19 cellular contexts compared by ENCODE assay signal in the genomic region with DNA sequence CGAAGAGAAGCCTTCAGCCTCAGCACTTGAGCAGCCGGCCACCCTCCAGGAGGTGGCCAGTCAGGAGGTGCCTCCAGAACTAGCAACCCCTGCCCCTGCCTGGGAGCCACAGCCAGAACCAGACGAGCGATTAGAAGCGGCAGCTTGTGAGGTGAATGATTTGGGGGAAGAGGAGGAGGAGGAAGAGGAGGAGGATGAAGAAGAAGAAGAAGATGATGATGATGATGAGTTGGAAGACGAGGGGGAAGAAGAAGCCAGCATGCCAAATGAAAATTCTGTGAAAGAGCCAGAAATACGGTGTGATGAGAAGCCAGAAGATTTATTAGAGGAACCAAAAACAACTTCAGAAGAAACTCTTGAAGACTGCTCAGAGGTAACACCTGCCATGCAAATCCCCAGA.
"Had no signal": no experiment of that assay in that cellular context is flagged by ENCODE, and none has a peak within 500 bp of the region (broad histone marks: within the 10 kb centered on the region; RNA-seq: fewer than 3 reads in every experiment).

No MANE protein-coding gene starts in this region.

- H3K4me1 ChIP-seq: foreskin keratinocyte had no signal

- ATAC-seq: activated CD8-positive, alpha-beta T cell treated with anti-CD3 and anti-CD28 coated beads, Interleukin-2, amount 10 ng/mL, durations not matched to agents 7 days and 5 days; activated naive CD8-positive, alpha-beta T cell treated with anti-CD3 and anti-CD28 coated beads, Interleukin-2, amount 50 U/mL, for 24 hours; foreskin keratinocyte; left lobe of liver; lower lobe of right lung; naive thymus-derived CD8-positive, alpha-beta T cell had no signal

- H3K9me3 Mint-ChIP-seq: activated naive CD4-positive, alpha-beta T cell treated with anti-CD3 and anti-CD28 coated beads, Interleukin-2, amount 10 ng/mL, durations not matched to agents 7 days and 5 days; activated naive CD8-positive, alpha-beta T cell treated with anti-CD3 and anti-CD28 coated beads, Interleukin-2, amount 50 U/mL, for 24 hours; immature natural killer cell; naive thymus-derived CD8-positive, alpha-beta T cell; T-helper 2 cell treated with Interferon-gamma antibody and Interleukin-4, amounts not matched to agents 5 μg/mL and 100 μg/mL, for 36 hours had no signal

- H3K27me3 Mint-ChIP-seq: activated naive CD4-positive, alpha-beta T cell treated with anti-CD3 and anti-CD28 coated beads, Interleukin-2, amount 10 ng/mL, durations not matched to agents 7 days and 5 days; activated naive CD8-positive, alpha-beta T cell treated with anti-CD3 and anti-CD28 coated beads, Interleukin-2, amount 50 U/mL, for 24 hours; naive thymus-derived CD8-positive, alpha-beta T cell; progenitor cell of endocrine pancreas had no signal

- H3K27ac Mint-ChIP-seq: activated CD8-positive, alpha-beta T cell treated with anti-CD3 and anti-CD28 coated beads, Interleukin-2, amount 10 ng/mL, durations not matched to agents 7 days and 5 days; activated naive CD4-positive, alpha-beta T cell treated with anti-CD3 and anti-CD28 coated beads, Interleukin-2, amount 10 ng/mL, durations not matched to agents 7 days and 5 days; activated naive CD8-positive, alpha-beta T cell treated with anti-CD3 and anti-CD28 coated beads, Interleukin-2, amount 50 U/mL, for 24 hours; progenitor cell of endocrine pancreas; T-helper 2 cell treated with Interferon-gamma antibody and Interleukin-4, amounts not matched to agents 5 μg/mL and 100 μg/mL, for 36 hours had no signal

- H3K4me3 ChIP-seq: lower lobe of right lung, stomach, transverse colon had no signal

- H3K27me3 ChIP-seq: foreskin keratinocyte, stomach, transverse colon had no signal

- DNase-seq: activated CD4-positive, alpha-beta T cell treated with anti-CD3 and anti-CD28 coated beads, Interleukin-2, amount 50 U/mL, for 1 hour; activated CD4-positive, CD25-positive, alpha-beta regulatory T cell treated with anti-CD3 and anti-CD28 coated beads, Interleukin-2, amount 50 U/mL, for 72 hours; activated CD8-positive, alpha-beta T cell treated with anti-CD3 and anti-CD28 coated beads, Interleukin-2, amount 10 ng/mL, durations not matched to agents 7 days and 5 days; activated effector memory CD4-positive, alpha-beta T cell treated with Interleukin-2 at 50 U/mL for 16 hours; activated naive CD4-positive, alpha-beta T cell treated with anti-CD3 and anti-CD28 coated beads, Interleukin-2, amount 10 ng/mL, durations not matched to agents 7 days and 5 days; activated naive CD8-positive, alpha-beta T cell treated with anti-CD3 and anti-CD28 coated beads, Interleukin-2, amount 50 U/mL, for 24 hours; cortex of kidney; foreskin keratinocyte; immature natural killer cell; lower lobe of right lung; naive thymus-derived CD8-positive, alpha-beta T cell; retina; stimulated activated CD4-positive, alpha-beta T cell treated with anti-CD3 and anti-CD28 coated beads, Interleukin-2, amount 100 ng/mL, for 48 hours; stomach; transverse colon had no signal

- H3K4me3 Mint-ChIP-seq: activated CD8-positive, alpha-beta T cell treated with anti-CD3 and anti-CD28 coated beads, Interleukin-2, amount 10 ng/mL, durations not matched to agents 7 days and 5 days; activated naive CD4-positive, alpha-beta T cell treated with anti-CD3 and anti-CD28 coated beads, Interleukin-2, amount 10 ng/mL, durations not matched to agents 7 days and 5 days; activated naive CD8-positive, alpha-beta T cell treated with anti-CD3 and anti-CD28 coated beads, Interleukin-2, amount 50 U/mL, for 24 hours; immature natural killer cell; naive thymus-derived CD8-positive, alpha-beta T cell; T-helper 2 cell treated with Interferon-gamma antibody and Interleukin-4, amounts not matched to agents 5 μg/mL and 100 μg/mL, for 36 hours had no signal

- H3K9me3 ChIP-seq: lower lobe of right lung, stomach, transverse colon had no signal

- H3K27ac ChIP-seq: foreskin keratinocyte, lower lobe of right lung, stomach, transverse colon, VCaP had no signal
